9 cellular contexts compared by ENCODE assay signal in genomic region chr1:240492832-240493440, GRCh38.
A peak's percentile ranks its signal among the peaks of the same experiment; 100 is the strongest.
DNase-seq lines count a peak whose midpoint lies in the region; ATAC-seq and TF ChIP-seq lines count a peak whose summit lies in the region.
"Had no signal": no experiment of that assay in that cellular context is flagged by ENCODE, and none has a peak within 500 bp of the region (broad histone marks: within the 10 kb centered on the region; RNA-seq: fewer than 3 reads in every experiment).

No MANE protein-coding gene starts in this region.

- H3K9me3 Mint-ChIP-seq in chondrocyte (ENCODE audit: low read depth) = peaks cover 3% of the 10 kb centered on the region
- H3K9me3 Mint-ChIP-seq in mesothelial cell of epicardium = peaks cover 4% of the 10 kb centered on the region
- peaks cover 7% of the 10 kb centered on the region for H3K9me3 Mint-ChIP-seq in Calu3 (ENCODE audit: low read depth, unreplicated experiment)

- H3K4me3 Mint-ChIP-seq in chondrocyte (ENCODE audit: unreplicated experiment) (peak overlapping the region; percentile 69), mesothelial cell of epicardium (peak overlapping the region; percentile 55), Calu3 (ENCODE audit: low read depth, unreplicated experiment) (no peak overlapping the region)

- H3K4me1 ChIP-seq in aorta (ENCODE audit: control insufficient read depth in 1 of 2, insufficient read depth in 2 of 2, low read length in 2 of 2) = no peaks in the 10 kb centered on the region

- peak; percentile 29 for TF ChIP-seq CTCF in LNCaP clone FGC (IDR thresholded peaks at IDR 0.05; ENCODE audit: control insufficient read depth, extremely low read depth, insufficient read depth)
- TF ChIP-seq CTCF in chondrocyte (IDR thresholded peaks at IDR 0.05) = peak; percentile 60
- TF ChIP-seq CTCF in mesothelial cell of epicardium (IDR thresholded peaks at IDR 0.05; ENCODE audit: unreplicated experiment) = peak; percentile 33
- TF ChIP-seq CTCF in Calu3 (IDR thresholded peaks at IDR 0.05; ENCODE audit: unreplicated experiment) = no peak

- peaks cover 0 to 2% of the 10 kb centered on the region in 2 donors for H3K27me3 ChIP-seq in aorta (ENCODE audit: control insufficient read depth in 1 of 2, insufficient read depth in 2 of 2, low read length in 1 of 2)

- peaks cover 1% of the 10 kb centered on the region for H3K9me3 ChIP-seq in aorta (ENCODE audit: control insufficient read depth, low read length)

- H3K27ac Mint-ChIP-seq in chondrocyte (ENCODE audit: unreplicated experiment) = peak overlapping the region; percentile 22
- no peak overlapping the region for H3K27ac Mint-ChIP-seq in mesothelial cell of epicardium
- no peak overlapping the region for H3K27ac Mint-ChIP-seq in Calu3 (ENCODE audit: unreplicated experiment)

- H3K4me3 ChIP-seq in LNCaP clone FGC (ENCODE audit: low read depth, low read length) (no peak overlapping the region), aorta (ENCODE audit: low read length in 2 of 2) (no peak overlapping the region)

- ATAC-seq in aorta (ENCODE audit: low FRiP score) = no peak

- CTCF ChIA-PET in Calu3 (lab: Charles Lee) = no interaction called here

- H3K27ac ChIP-seq in aorta (ENCODE audit: low read depth in 1 of 2, low read length in 2 of 2) = no peak overlapping the region

- intact Hi-C loops in Calu3 (cut with micrococcal nuclease; ENCODE audit: unreplicated experiment) (no loop called here), aorta (cut with DNase I) (no loop called here)

- DNase-seq in COR-L47 (lab: John Stamatoyannopoulos, UW) (peak; percentile 32), LNCaP clone FGC (ENCODE audit: low read depth) (peak; percentile 17), chondrocyte (ENCODE audit: low spot score) (no peak), mesothelial cell of epicardium (ENCODE audit: low spot score in 2 of 2, unreplicated experiment in 2 of 2) (peak; percentile 25 to 44), NOMO-1 (lab: John Stamatoyannopoulos, UW; ENCODE audit: unreplicated experiment in 2 of 2) (no peak), Calu3 (no peak), SKM-1 treated with dmso at 0.1 percent for 144 hours (lab: John Stamatoyannopoulos, UW; ENCODE audit: unreplicated experiment) (no peak), aorta (no peak)
- DNase-seq: NCI-H526 treated with DMSO at 0.1 percent for 48 hours had no signal

- H3K36me3 Mint-ChIP-seq in chondrocyte (ENCODE audit: low read depth) (no peaks in the 10 kb centered on the region), mesothelial cell of epicardium (no peaks in the 10 kb centered on the region), Calu3 (ENCODE audit: insufficient read depth, unreplicated experiment) (no peaks in the 10 kb centered on the region)

- no peaks in the 10 kb centered on the region for H3K27me3 Mint-ChIP-seq in chondrocyte (ENCODE audit: low read depth)
- H3K27me3 Mint-ChIP-seq in mesothelial cell of epicardium (ENCODE audit: low read depth) = no peaks in the 10 kb centered on the region
- no peaks in the 10 kb centered on the region for H3K27me3 Mint-ChIP-seq in Calu3 (ENCODE audit: unreplicated experiment)

- no TSS peak for BruUV-seq in Calu3 (replicated peaks; lab: Mats Ljungman, UMichigan)

- 53 to 54% methylated on average over 52 of the region's 52 CpGs for WGBS in aorta, 2 donors

- H3K4me1 Mint-ChIP-seq in chondrocyte (ENCODE audit: low read depth) (peaks cover 22% of the 10 kb centered on the region), mesothelial cell of epicardium (peaks cover 5% of the 10 kb centered on the region), Calu3 (ENCODE audit: low read depth, unreplicated experiment) (peaks cover 12% of the 10 kb centered on the region)

- H3K36me3 ChIP-seq in aorta (ENCODE audit: control insufficient read depth in 1 of 2, insufficient read depth in 2 of 2, low read length in 1 of 2) = no peaks in the 10 kb centered on the region

Comparison
In these comparisons a context has a peak if more than half of its experiments do, and no peak if none do; other contexts are left out.
1. DNase-seq: peak in COR-L47 (single experiment), LNCaP clone FGC (single experiment) and mesothelial cell of epicardium (2 of 2); none in chondrocyte (single experiment), NOMO-1 (0 of 2), Calu3 (single experiment), SKM-1 treated with dmso at 0.1 percent for 144 hours (single experiment) and aorta (0 of 2).